In genomic region chr17:56834380-56835258, GRCh38 we compare ENCODE assay signal across 7 cellular contexts.
DNase-seq lines count a peak whose midpoint lies in the region; ATAC-seq lines count a peak whose summit lies in the region.

No MANE protein-coding gene starts in this region.

- H3K27me3 ChIP-seq in endocrine pancreas (ENCODE audit: control insufficient read depth, insufficient read depth, low read length) (no peaks in the 10 kb centered on the region), muscle layer of colon (ENCODE audit: control insufficient read depth in 1 of 2, insufficient read depth in 2 of 2, low read length in 2 of 2) (no peaks in the 10 kb centered on the region)

- no peaks in the 10 kb centered on the region for H3K36me3 ChIP-seq in endocrine pancreas (ENCODE audit: control insufficient read depth, insufficient read depth, low read length)
- H3K36me3 ChIP-seq in muscle layer of colon (ENCODE audit: insufficient read depth, low read length) = no peaks in the 10 kb centered on the region

- peak; percentile 48 for DNase-seq in NCI-H345 treated with DMSO at 0.1 percent for 48 hours (lab: John Stamatoyannopoulos, UW; ENCODE audit: unreplicated experiment)
- peak; percentile 38 to 50 for DNase-seq in activated CD8-positive, alpha-beta memory T cell treated with anti-CD3 and anti-CD28 coated beads for 4 hours (ENCODE audit: low read depth in 2 of 2)
- DNase-seq in stimulated activated CD8-positive, alpha-beta memory T cell treated with anti-CD3 and anti-CD28 coated beads, Interleukin-7, amount 100 ng/mL, for 24 hours (ENCODE audit: low read depth) = peak; percentile 38

- H3K9ac ChIP-seq in endocrine pancreas (ENCODE audit: control insufficient read depth, insufficient read depth, low read length) (peak overlapping the region; percentile 15), muscle layer of colon (ENCODE audit: low read length) (no peak overlapping the region)

- H3K27ac ChIP-seq in muscle layer of colon (ENCODE audit: low read depth, low read length) = peak overlapping the region; percentile 76

- ATAC-seq in GM18520 (IDR thresholded peaks at IDR 0.05; ENCODE audit: unreplicated experiment) (peak; percentile 20), HG02970 (IDR thresholded peaks at IDR 0.05; ENCODE audit: low FRiP score, unreplicated experiment) (peak; percentile 17)

- H3K9me3 ChIP-seq in endocrine pancreas (ENCODE audit: control insufficient read depth, low read length) (no peaks in the 10 kb centered on the region), muscle layer of colon (ENCODE audit: low read length) (no peaks in the 10 kb centered on the region)

- H3K4me3 ChIP-seq in endocrine pancreas (ENCODE audit: control insufficient read depth, insufficient read depth, low read length) (peak overlapping the region; percentile 35), muscle layer of colon (ENCODE audit: low read depth in 1 of 2, low read length in 2 of 2) (peak overlapping the region; percentile 64 to 78)

- H3K4me1 ChIP-seq in endocrine pancreas (ENCODE audit: control insufficient read depth, insufficient read depth, low read length) = peaks cover 26% of the 10 kb centered on the region
- peaks cover 43% of the 10 kb centered on the region for H3K4me1 ChIP-seq in muscle layer of colon (ENCODE audit: insufficient read depth, low read length)

Comparison
In these comparisons a context has a peak if more than half of its experiments do, and no peak if none do; other contexts are left out.
1. Peak in every context shown above with its lines: DNase-seq, ATAC-seq, H3K4me3 ChIP-seq and H3K27ac ChIP-seq.